Comparison of ENCODE assay signal across 10 cellular contexts in genomic region chr6:109165392-109165964, GRCh38.
DNase-seq lines count a peak whose midpoint lies in the region; TF ChIP-seq lines count a peak whose summit lies in the region.
"Had no signal": no experiment of that assay in that cellular context is flagged by ENCODE, and none has a peak within 500 bp of the region (broad histone marks: within the 10 kb centered on the region; RNA-seq: fewer than 3 reads in every experiment).

No MANE protein-coding gene starts in this region.

- H3K27me3 ChIP-seq in cardiac muscle cell = no peaks in the 10 kb centered on the region
- no peaks in the 10 kb centered on the region for H3K27me3 ChIP-seq in vagina

- no peaks in the 10 kb centered on the region for H3K4me1 ChIP-seq in cardiac muscle cell (ENCODE audit: low read depth)
- no peaks in the 10 kb centered on the region for H3K4me1 ChIP-seq in vagina

- no peak for TF ChIP-seq CTCF in cardiac muscle cell (IDR thresholded peaks at IDR 0.05; ENCODE audit: low read depth, low read length)
- no peak for TF ChIP-seq CTCF in coronary artery (IDR thresholded peaks at IDR 0.05)
- no peak for TF ChIP-seq CTCF in vagina (IDR thresholded peaks at IDR 0.05)

- intact Hi-C loops in vagina (cut with DNase I) = no loop called here

- no peak for TF ChIP-seq POLR2A in vagina (IDR thresholded peaks at IDR 0.05)

- H3K36me3 ChIP-seq in cardiac muscle cell (peaks cover 3% of the 10 kb centered on the region), vagina (peaks cover 0 to 4% of the 10 kb centered on the region in 2 donors)

- peak; percentile 23 for DNase-seq in NCI-H2227 (lab: John Stamatoyannopoulos, UW; ENCODE audit: unreplicated experiment)
- no peak for DNase-seq in NCI-H2227 treated with DMSO at 0.1 percent for 48 hours (lab: John Stamatoyannopoulos, UW)
- DNase-seq in SHP77 treated with DMSO at 0.1 percent for 48 hours (lab: John Stamatoyannopoulos, UW) = peak; percentile 16
- DNase-seq in cardiac muscle cell (ENCODE audit: low read depth in 1 of 2, low spot score in 1 of 2) = peak; percentile 14 to 89
- peak; percentile 54 for DNase-seq in skeletal muscle cell (ENCODE audit: low read depth)
- no peak for DNase-seq in stimulated activated CD4-positive, alpha-beta T cell treated with anti-CD3 and anti-CD28 coated beads, Interleukin-2, amount 100 ng/mL, for 24 hours
- DNase-seq in coronary artery (ENCODE audit: low spot score) = no peak
- DNase-seq in vagina (ENCODE audit: extremely low spot score in 2 of 2) = no peak
- DNase-seq: aorta; stimulated activated naive CD4-positive, alpha-beta T cell had no signal

- no peak overlapping the region for H3K4me3 ChIP-seq in cardiac muscle cell
- H3K4me3 ChIP-seq in skeletal muscle cell (ENCODE audit: low read depth, low read length) = no peak overlapping the region
- H3K4me3 ChIP-seq in coronary artery = no peak overlapping the region
- no peak overlapping the region for H3K4me3 ChIP-seq in vagina

- H3K9me3 ChIP-seq in cardiac muscle cell (ENCODE audit: low read depth) (no peaks in the 10 kb centered on the region), vagina (no peaks in the 10 kb centered on the region)

- H3K27ac ChIP-seq in cardiac muscle cell (no peak overlapping the region), coronary artery (no peak overlapping the region), vagina (no peak overlapping the region)

Comparison
In these comparisons a context has a peak if more than half of its experiments do, and no peak if none do; other contexts are left out.
1. DNase-seq: peak in NCI-H2227 (single experiment), SHP77 treated with DMSO at 0.1 percent for 48 hours (single experiment), cardiac muscle cell (2 of 2) and skeletal muscle cell (single experiment); none in NCI-H2227 treated with DMSO at 0.1 percent for 48 hours (single experiment), stimulated activated CD4-positive, alpha-beta T cell treated with anti-CD3 and anti-CD28 coated beads, Interleukin-2, amount 100 ng/mL, for 24 hours (0 of 2), coronary artery (single experiment) and vagina (0 of 2).